1 cellular context compared by ENCODE assay signal in genomic region chr17:59829217-59830006, GRCh38.
TF ChIP-seq lines count a peak whose summit lies in the region.

No MANE protein-coding gene starts in this region.

TF ChIP-seq in HepG2, 621 proteins besides CTCF, POLR2A, EP300 and RAD21 (continued from another document and continues in another):
- TF ChIP-seq NPAS2 (CRISPR knock-in tag; IDR thresholded peaks at IDR 0.05; ENCODE audit: borderline replicate concordance) (no peak), ZNF605 (CRISPR knock-in tag; IDR thresholded peaks at IDR 0.05) (no peak), ZNF549 (CRISPR knock-in tag; IDR thresholded peaks at IDR 0.05) (no peak), PRDM10 (CRISPR knock-in tag; IDR thresholded peaks at IDR 0.05; ENCODE audit: low read depth) (0 out of 2 replicates have a peak, but pooled peaks have one; percentile 24), ADNP (CRISPR knock-in tag; IDR thresholded peaks at IDR 0.05) (no peak), PITX1 (CRISPR knock-in tag; IDR thresholded peaks at IDR 0.05) (no peak), ARNT (IDR thresholded peaks at IDR 0.05) (no peak), ATF1 (CRISPR knock-in tag; IDR thresholded peaks at IDR 0.05) (peak; percentile 74), ZMAT3 (CRISPR knock-in tag; conservative IDR thresholded peaks at IDR 0.05) (no peak), SRSF4 (IDR thresholded peaks at IDR 0.05; ENCODE audit: low read depth, low read length, poor library complexity, severe bottlenecking) (no peak), MED8 (CRISPR knock-in tag; IDR thresholded peaks at IDR 0.05; ENCODE audit: insufficient replicate concordance) (no peak), JDP2 (CRISPR knock-in tag; IDR thresholded peaks at IDR 0.05; ENCODE audit: borderline replicate concordance) (no peak), ELF3 (CRISPR knock-in tag; IDR thresholded peaks at IDR 0.05) (peak; percentile 53; the same call in 1 of the 2 replicates), ZHX1 (CRISPR knock-in tag; IDR thresholded peaks at IDR 0.05; ENCODE audit: low read depth) (no peak), RFXAP (CRISPR knock-in tag; IDR thresholded peaks at IDR 0.05; ENCODE audit: borderline replicate concordance) (no peak), ZNF563 (CRISPR knock-in tag; IDR thresholded peaks at IDR 0.05) (no peak), HMG20A (CRISPR knock-in tag; IDR thresholded peaks at IDR 0.05; ENCODE audit: borderline replicate concordance) (peak; percentile 60; the same call in 1 of the 2 replicates), ZNF644 (CRISPR knock-in tag; IDR thresholded peaks at IDR 0.05; ENCODE audit: low read depth) (no peak), YY1 (IDR thresholded peaks at IDR 0.05; ENCODE audit: insufficient read depth, insufficient replicate concordance, low read depth, low read length) (peak; percentile 20), MTF2 (CRISPR knock-in tag; IDR thresholded peaks at IDR 0.05; ENCODE audit: borderline replicate concordance) (no peak), ZNF841 (CRISPR knock-in tag; IDR thresholded peaks at IDR 0.05; ENCODE audit: borderline replicate concordance) (no peak), MAFK (conservative IDR thresholded peaks at IDR 0.05 in 1 of 2, IDR thresholded peaks at IDR 0.05 in 1 of 2; ENCODE audit: low read length in 2 of 2) (peak; percentile 95 to 98), JUN (CRISPR knock-in tag; IDR thresholded peaks at IDR 0.05) (peak; percentile 66; the same call in 1 of the 2 replicates), HDAC6 (IDR thresholded peaks at IDR 0.05; ENCODE audit: low read depth, low read length) (no peak), ZNF260 (CRISPR knock-in tag; IDR thresholded peaks at IDR 0.05; ENCODE audit: borderline replicate concordance, low read depth) (no peak), IRF2 (CRISPR knock-in tag; IDR thresholded peaks at IDR 0.05) (no peak; the same call in none of the 2 replicates), KLF9 (CRISPR knock-in tag; IDR thresholded peaks at IDR 0.05; ENCODE audit: low read depth) (no peak), NCOA5 (CRISPR knock-in tag; IDR thresholded peaks at IDR 0.05) (no peak), HMGXB4 (CRISPR knock-in tag; IDR thresholded peaks at IDR 0.05; ENCODE audit: borderline replicate concordance in 1 of 2, low read depth in 1 of 2) (peak in 1 of 2 experiments; percentile 53; a peak in 2 of 4 replicates), YEATS4 (CRISPR knock-in tag; IDR thresholded peaks at IDR 0.05; ENCODE audit: borderline replicate concordance) (no peak), ZNF317 (CRISPR knock-in tag; IDR thresholded peaks at IDR 0.05) (no peak), ZFYVE20 (CRISPR knock-in tag; IDR thresholded peaks at IDR 0.05; ENCODE audit: borderline replicate concordance, low read depth) (no peak), CBX5 (CRISPR knock-in tag; IDR thresholded peaks at IDR 0.05; ENCODE audit: borderline replicate concordance) (no peak), ZNF580 (CRISPR knock-in tag; IDR thresholded peaks at IDR 0.05; ENCODE audit: borderline replicate concordance, low read depth) (0 out of 2 replicates have a peak, but pooled peaks have one; percentile 26)
- TF ChIP-seq, protein P1, sequence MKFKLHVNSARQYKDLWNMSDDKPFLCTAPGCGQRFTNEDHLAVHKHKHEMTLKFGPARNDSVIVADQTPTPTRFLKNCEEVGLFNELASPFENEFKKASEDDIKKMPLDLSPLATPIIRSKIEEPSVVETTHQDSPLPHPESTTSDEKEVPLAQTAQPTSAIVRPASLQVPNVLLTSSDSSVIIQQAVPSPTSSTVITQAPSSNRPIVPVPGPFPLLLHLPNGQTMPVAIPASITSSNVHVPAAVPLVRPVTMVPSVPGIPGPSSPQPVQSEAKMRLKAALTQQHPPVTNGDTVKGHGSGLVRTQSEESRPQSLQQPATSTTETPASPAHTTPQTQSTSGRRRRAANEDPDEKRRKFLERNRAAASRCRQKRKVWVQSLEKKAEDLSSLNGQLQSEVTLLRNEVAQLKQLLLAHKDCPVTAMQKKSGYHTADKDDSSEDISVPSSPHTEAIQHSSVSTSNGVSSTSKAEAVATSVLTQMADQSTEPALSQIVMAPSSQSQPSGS (CRISPR knock-in tag; IDR thresholded peaks at IDR 0.05), result no peak
- TF ChIP-seq, protein P2, sequence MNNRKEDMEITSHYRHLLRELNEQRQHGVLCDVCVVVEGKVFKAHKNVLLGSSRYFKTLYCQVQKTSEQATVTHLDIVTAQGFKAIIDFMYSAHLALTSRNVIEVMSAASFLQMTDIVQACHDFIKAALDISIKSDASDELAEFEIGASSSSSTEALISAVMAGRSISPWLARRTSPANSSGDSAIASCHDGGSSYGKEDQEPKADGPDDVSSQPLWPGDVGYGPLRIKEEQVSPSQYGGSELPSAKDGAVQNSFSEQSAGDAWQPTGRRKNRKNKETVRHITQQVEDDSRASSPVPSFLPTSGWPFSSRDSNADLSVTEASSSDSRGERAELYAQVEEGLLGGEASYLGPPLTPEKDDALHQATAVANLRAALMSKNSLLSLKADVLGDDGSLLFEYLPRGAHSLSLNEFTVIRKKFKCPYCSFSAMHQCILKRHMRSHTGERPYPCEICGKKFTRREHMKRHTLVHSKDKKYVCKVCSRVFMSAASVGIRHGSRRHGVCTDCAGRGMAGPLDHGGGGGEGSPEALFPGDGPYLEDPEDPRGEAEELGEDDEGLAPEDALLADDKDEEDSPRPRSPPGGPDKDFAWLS (CRISPR knock-in tag; IDR thresholded peaks at IDR 0.05; ENCODE audit: borderline replicate concordance), result no peak
- TF ChIP-seq, protein P3, sequence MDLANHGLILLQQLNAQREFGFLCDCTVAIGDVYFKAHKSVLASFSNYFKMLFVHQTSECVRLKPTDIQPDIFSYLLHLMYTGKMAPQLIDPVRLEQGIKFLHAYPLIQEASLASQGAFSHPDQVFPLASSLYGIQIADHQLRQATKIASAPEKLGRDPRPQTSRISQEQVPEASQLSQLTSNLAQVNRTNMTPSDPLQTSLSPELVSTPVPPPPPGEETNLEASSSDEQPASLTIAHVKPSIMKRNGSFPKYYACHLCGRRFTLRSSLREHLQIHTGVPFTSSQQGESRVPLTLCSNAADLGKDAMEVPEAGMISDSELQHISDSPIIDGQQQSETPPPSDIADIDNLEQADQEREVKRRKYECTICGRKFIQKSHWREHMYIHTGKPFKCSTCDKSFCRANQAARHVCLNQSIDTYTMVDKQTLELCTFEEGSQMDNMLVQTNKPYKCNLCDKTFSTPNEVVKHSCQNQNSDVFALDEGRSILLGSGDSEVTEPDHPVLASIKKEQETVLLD (CRISPR knock-in tag; IDR thresholded peaks at IDR 0.05; ENCODE audit: low read depth), result no peak
- TF ChIP-seq, protein P4, sequence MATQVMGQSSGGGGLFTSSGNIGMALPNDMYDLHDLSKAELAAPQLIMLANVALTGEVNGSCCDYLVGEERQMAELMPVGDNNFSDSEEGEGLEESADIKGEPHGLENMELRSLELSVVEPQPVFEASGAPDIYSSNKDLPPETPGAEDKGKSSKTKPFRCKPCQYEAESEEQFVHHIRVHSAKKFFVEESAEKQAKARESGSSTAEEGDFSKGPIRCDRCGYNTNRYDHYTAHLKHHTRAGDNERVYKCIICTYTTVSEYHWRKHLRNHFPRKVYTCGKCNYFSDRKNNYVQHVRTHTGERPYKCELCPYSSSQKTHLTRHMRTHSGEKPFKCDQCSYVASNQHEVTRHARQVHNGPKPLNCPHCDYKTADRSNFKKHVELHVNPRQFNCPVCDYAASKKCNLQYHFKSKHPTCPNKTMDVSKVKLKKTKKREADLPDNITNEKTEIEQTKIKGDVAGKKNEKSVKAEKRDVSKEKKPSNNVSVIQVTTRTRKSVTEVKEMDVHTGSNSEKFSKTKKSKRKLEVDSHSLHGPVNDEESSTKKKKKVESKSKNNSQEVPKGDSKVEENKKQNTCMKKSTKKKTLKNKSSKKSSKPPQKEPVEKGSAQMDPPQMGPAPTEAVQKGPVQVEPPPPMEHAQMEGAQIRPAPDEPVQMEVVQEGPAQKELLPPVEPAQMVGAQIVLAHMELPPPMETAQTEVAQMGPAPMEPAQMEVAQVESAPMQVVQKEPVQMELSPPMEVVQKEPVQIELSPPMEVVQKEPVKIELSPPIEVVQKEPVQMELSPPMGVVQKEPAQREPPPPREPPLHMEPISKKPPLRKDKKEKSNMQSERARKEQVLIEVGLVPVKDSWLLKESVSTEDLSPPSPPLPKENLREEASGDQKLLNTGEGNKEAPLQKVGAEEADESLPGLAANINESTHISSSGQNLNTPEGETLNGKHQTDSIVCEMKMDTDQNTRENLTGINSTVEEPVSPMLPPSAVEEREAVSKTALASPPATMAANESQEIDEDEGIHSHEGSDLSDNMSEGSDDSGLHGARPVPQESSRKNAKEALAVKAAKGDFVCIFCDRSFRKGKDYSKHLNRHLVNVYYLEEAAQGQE (IDR thresholded peaks at IDR 0.05; ENCODE audit: borderline replicate concordance in 1 of 2, low read depth in 1 of 2, low read length in 2 of 2), result no peak
- TF ChIP-seq, protein P5, sequence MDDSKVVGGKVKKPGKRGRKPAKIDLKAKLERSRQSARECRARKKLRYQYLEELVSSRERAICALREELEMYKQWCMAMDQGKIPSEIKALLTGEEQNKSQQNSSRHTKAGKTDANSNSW (CRISPR knock-in tag; IDR thresholded peaks at IDR 0.05; ENCODE audit: borderline replicate concordance), result no peak
- TF ChIP-seq, protein P6, sequence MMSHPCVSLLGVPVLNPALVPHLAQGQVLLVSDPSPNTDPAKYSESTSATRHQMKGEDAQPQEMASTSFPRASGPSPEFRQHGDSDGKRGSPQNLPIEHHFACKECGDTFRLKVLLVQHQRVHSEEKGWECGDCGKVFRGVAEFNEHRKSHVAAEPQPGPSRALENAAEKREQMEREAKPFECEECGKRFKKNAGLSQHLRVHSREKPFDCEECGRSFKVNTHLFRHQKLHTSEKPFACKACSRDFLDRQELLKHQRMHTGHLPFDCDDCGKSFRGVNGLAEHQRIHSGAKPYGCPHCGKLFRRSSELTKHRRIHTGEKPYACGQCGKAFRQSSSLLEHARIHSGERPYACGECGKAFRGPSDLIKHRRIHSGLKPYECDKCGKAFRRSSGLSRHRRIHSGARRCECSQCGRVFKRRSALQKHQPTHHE (CRISPR knock-in tag; IDR thresholded peaks at IDR 0.05; ENCODE audit: borderline replicate concordance), result no peak; the same call in 1 of the 2 replicates
